Comparison of ENCODE assay signal across 1 cellular context in genomic region chr2:25304339-25304728, GRCh38.
TF ChIP-seq lines count a peak whose summit lies in the region.

No MANE protein-coding gene starts in this region.

TF ChIP-seq in HEK293, 187 proteins besides CTCF, POLR2A, EP300 and RAD21 (continued from another document):
- no peak for TF ChIP-seq ZNF621 (tag by site-specific recombination; IDR thresholded peaks at IDR 0.05)
